Comparison of ENCODE assay signal across 11 cellular contexts in genomic region chr6:4355241-4355640, GRCh38.
DNase-seq lines count a peak whose midpoint lies in the region; ATAC-seq and TF ChIP-seq lines count a peak whose summit lies in the region.
"Had no signal": no experiment of that assay in that cellular context is flagged by ENCODE, and none has a peak within 500 bp of the region (broad histone marks: within the 10 kb centered on the region; RNA-seq: fewer than 3 reads in every experiment).

No MANE protein-coding gene starts in this region.

- intact Hi-C loops in gastrocnemius medialis (cut with DNase I; ENCODE audit: low total_unique reads) = loop anchor here (10.0 kb wide), 1 partner anchor 420 kb away; the partner anchor contains the start of gene CDYL

- H3K4me1 Mint-ChIP-seq in activated T-helper 17 cell treated with anti-CD3 and anti-CD28 coated beads, Interleukin-2, amount 50 U/mL, for 72 hours = no peaks in the 10 kb centered on the region

- H3K27me3 Mint-ChIP-seq in activated T-helper 17 cell treated with anti-CD3 and anti-CD28 coated beads, Interleukin-2, amount 50 U/mL, for 72 hours = peaks cover 23% of the 10 kb centered on the region

- TF ChIP-seq CTCF in HEK293 (tag by site-specific recombination; IDR thresholded peaks at IDR 0.05) (no peak), foreskin fibroblast (IDR thresholded peaks at IDR 0.05; ENCODE audit: low read depth, low read length) (no peak), gastrocnemius medialis (IDR thresholded peaks at IDR 0.05 in 4 of 5, conservative IDR thresholded peaks at IDR 0.05 in 1 of 5) (no peak)

- H3K9me3 ChIP-seq in HEK293 (ENCODE audit: control insufficient read depth, insufficient read depth, low read depth, low read length) (no peaks in the 10 kb centered on the region), skeletal muscle satellite cell (replicated peaks; ENCODE audit: low read length) (no peaks in the 10 kb centered on the region), gastrocnemius medialis (no peaks in the 10 kb centered on the region)

- no peak overlapping the region for H3K4me3 ChIP-seq in HEK293 (ENCODE audit: low read depth, low read length)
- no peak overlapping the region for H3K4me3 ChIP-seq in foreskin fibroblast (ENCODE audit: low read depth in 1 of 2, low read length in 2 of 2)
- H3K4me3 ChIP-seq in skeletal muscle satellite cell (ENCODE audit: low read length) = no peak overlapping the region
- no peak overlapping the region for H3K4me3 ChIP-seq in gastrocnemius medialis

- POLR2A ChIA-PET in HEK293 (lab: Yijun Ruan, JAX) = interaction anchor here (0.6 kb wide), 1 partner anchor 456 kb away, joined by 4 read pairs; no protein-coding TSS in a partner anchor
- POLR2A ChIA-PET in HEK293T (lab: Yijun Ruan, JAX) = no interaction called here

- H3K27ac ChIP-seq in HEK293 (ENCODE audit: extremely low read depth, low read depth, low read length) (no peak overlapping the region), gastrocnemius medialis (no peak overlapping the region)

- H3K4me2 ChIP-seq in skeletal muscle satellite cell (ENCODE audit: low read length) = peak overlapping the region; percentile 7

- TF ChIP-seq POLR2A in gastrocnemius medialis (IDR thresholded peaks at IDR 0.05) = no peak

- H3K9ac ChIP-seq in skeletal muscle satellite cell (ENCODE audit: low read depth, low read length) = peak overlapping the region; percentile 2

- H3K36me3 ChIP-seq in HEK293 (ENCODE audit: control insufficient read depth in 2 of 2, insufficient read depth in 1 of 2, low read length in 2 of 2) = no peaks in the 10 kb centered on the region
- no peaks in the 10 kb centered on the region for H3K36me3 ChIP-seq in skeletal muscle satellite cell (ENCODE audit: insufficient read depth, low read length)
- H3K36me3 ChIP-seq in gastrocnemius medialis = no peaks in the 10 kb centered on the region

- no peaks in the 10 kb centered on the region for H3K27me3 ChIP-seq in skeletal muscle satellite cell (ENCODE audit: control insufficient read depth, insufficient read depth, low read length)
- no peaks in the 10 kb centered on the region for H3K27me3 ChIP-seq in gastrocnemius medialis

- CTCF ChIA-PET in HEK293 (lab: Yijun Ruan, JAX) (interaction anchor here (0.5 to 1.1 kb wide), 3 partner anchors 12 to 1060 kb away, joined by 3 read pairs; no protein-coding TSS in a partner anchor), HEK293T (lab: Yijun Ruan, JAX) (no interaction called here)

- peak; percentile 2 for ATAC-seq in activated T-helper 17 cell treated with anti-CD3 and anti-CD28 coated beads, Interleukin-2, amount 50 U/mL, for 72 hours (replicated peaks)
- ATAC-seq in gastrocnemius medialis = no peak
- ATAC-seq: activated T-cell treated with anti-CD3 and anti-CD28 coated beads, Interleukin-2, amount 50 U/mL, for 4 hours; Right ventricle myocardium inferior had no signal

- DNase-seq in foreskin fibroblast = peak; percentile 81 to 82
- no peak for DNase-seq in HEK293T (ENCODE audit: extremely low spot score)
- DNase-seq in NCI-H2196 treated with DMSO at 0.1 percent for 48 hours (lab: John Stamatoyannopoulos, UW; ENCODE audit: unreplicated experiment) = no peak
- DNase-seq in gastrocnemius medialis = no peak
- DNase-seq in NK-92 treated with Interleukin-12 subunit alpha and Interleukin-12 subunit beta, amount 100 ng/mL, for 24 hours (lab: John Stamatoyannopoulos, UW) = no peak
- DNase-seq: activated T-cell treated with anti-CD3 and anti-CD28 coated beads, Interleukin-2, amount 50 U/mL, for 4 hours; small intestine had no signal

- H3K27ac Mint-ChIP-seq in activated T-helper 17 cell treated with anti-CD3 and anti-CD28 coated beads, Interleukin-2, amount 50 U/mL, for 72 hours = no peak overlapping the region

- no peak overlapping the region for H3K4me3 Mint-ChIP-seq in activated T-helper 17 cell treated with anti-CD3 and anti-CD28 coated beads, Interleukin-2, amount 50 U/mL, for 72 hours
- H3K4me3 Mint-ChIP-seq: activated T-cell treated with anti-CD3 and anti-CD28 coated beads, Interleukin-2, amount 50 U/mL, for 4 hours had no signal

- H3K36me3 Mint-ChIP-seq in activated T-helper 17 cell treated with anti-CD3 and anti-CD28 coated beads, Interleukin-2, amount 50 U/mL, for 72 hours (ENCODE audit: low read depth) = no peaks in the 10 kb centered on the region

- no peaks in the 10 kb centered on the region for H3K9me3 Mint-ChIP-seq in activated T-helper 17 cell treated with anti-CD3 and anti-CD28 coated beads, Interleukin-2, amount 50 U/mL, for 72 hours

- 0 out of 2 replicates have a peak, but pooled peaks cover 3% of the 10 kb centered on the region for H3K4me1 ChIP-seq in HEK293 (ENCODE audit: control insufficient read depth, insufficient read depth, low read length)
- H3K4me1 ChIP-seq in skeletal muscle satellite cell (ENCODE audit: control insufficient read depth, insufficient read depth, low read length) = peaks cover 49% of the 10 kb centered on the region
- peaks cover 29% of the 10 kb centered on the region in 2 donors for H3K4me1 ChIP-seq in gastrocnemius medialis

- in situ Hi-C loops in gastrocnemius medialis (cut with MboI; ENCODE audit: low sequenced_read_pairs in 4 of 4) = no loop called here

TF ChIP-seq in HEK293, 187 proteins besides CTCF, POLR2A, EP300 and RAD21:
- TF ChIP-seq ZFHX2 (tag by site-specific recombination; conservative IDR thresholded peaks at IDR 0.05) (peak; percentile 35), ZNF274 (IDR thresholded peaks at IDR 0.05; ENCODE audit: low read length) (no peak), ZNF274 (tag by site-specific recombination; IDR thresholded peaks at IDR 0.05; ENCODE audit: borderline replicate concordance) (no peak)

TF ChIP-seq in HEK293T, 16 proteins besides CTCF, POLR2A, EP300 and RAD21:
- TF ChIP-seq LEF1 (IDR thresholded peaks at IDR 0.05; ENCODE audit: borderline replicate concordance) (no peak), ELF4 (IDR thresholded peaks at IDR 0.05) (no peak), SP1 (IDR thresholded peaks at IDR 0.05) (no peak), CTBP1 (IDR thresholded peaks at IDR 0.05; ENCODE audit: borderline replicate concordance) (no peak), NFRKB (IDR thresholded peaks at IDR 0.05) (no peak), HDGF (IDR thresholded peaks at IDR 0.05; ENCODE audit: borderline replicate concordance) (no peak), PKNOX1 (IDR thresholded peaks at IDR 0.05) (no peak), TARDBP (IDR thresholded peaks at IDR 0.05) (no peak), FOXK2 (IDR thresholded peaks at IDR 0.05) (no peak), BHLHE40 (IDR thresholded peaks at IDR 0.05; ENCODE audit: borderline replicate concordance) (no peak), ARNT (IDR thresholded peaks at IDR 0.05) (no peak), SUZ12 (IDR thresholded peaks at IDR 0.05) (no peak), ZNF384 (IDR thresholded peaks at IDR 0.05) (no peak), L3MBTL2 (conservative IDR thresholded peaks at IDR 0.05) (no peak), FOXM1 (IDR thresholded peaks at IDR 0.05; ENCODE audit: borderline replicate concordance) (no peak), FOXA1 (IDR thresholded peaks at IDR 0.05) (no peak)

Comparison
In these comparisons a context has a peak if more than half of its experiments do, and no peak if none do; other contexts are left out.
1. DNase-seq: peak in foreskin fibroblast (2 of 2); none in HEK293T (single experiment), NCI-H2196 treated with DMSO at 0.1 percent for 48 hours (single experiment), gastrocnemius medialis (0 of 2) and NK-92 treated with Interleukin-12 subunit alpha and Interleukin-12 subunit beta, amount 100 ng/mL, for 24 hours (single experiment).